In genomic region chr3:37814547-37814946, GRCh38 we compare ENCODE assay signal across 1 cellular context.
TF ChIP-seq lines count a peak whose summit lies in the region.

No MANE protein-coding gene starts in this region.

TF ChIP-seq in SK-N-SH treated with all-trans-retinoic acid at 6 μM for 48 hours, 23 proteins besides CTCF, POLR2A, EP300 and RAD21 (continued from another document):
- TF ChIP-seq, protein P1, sequence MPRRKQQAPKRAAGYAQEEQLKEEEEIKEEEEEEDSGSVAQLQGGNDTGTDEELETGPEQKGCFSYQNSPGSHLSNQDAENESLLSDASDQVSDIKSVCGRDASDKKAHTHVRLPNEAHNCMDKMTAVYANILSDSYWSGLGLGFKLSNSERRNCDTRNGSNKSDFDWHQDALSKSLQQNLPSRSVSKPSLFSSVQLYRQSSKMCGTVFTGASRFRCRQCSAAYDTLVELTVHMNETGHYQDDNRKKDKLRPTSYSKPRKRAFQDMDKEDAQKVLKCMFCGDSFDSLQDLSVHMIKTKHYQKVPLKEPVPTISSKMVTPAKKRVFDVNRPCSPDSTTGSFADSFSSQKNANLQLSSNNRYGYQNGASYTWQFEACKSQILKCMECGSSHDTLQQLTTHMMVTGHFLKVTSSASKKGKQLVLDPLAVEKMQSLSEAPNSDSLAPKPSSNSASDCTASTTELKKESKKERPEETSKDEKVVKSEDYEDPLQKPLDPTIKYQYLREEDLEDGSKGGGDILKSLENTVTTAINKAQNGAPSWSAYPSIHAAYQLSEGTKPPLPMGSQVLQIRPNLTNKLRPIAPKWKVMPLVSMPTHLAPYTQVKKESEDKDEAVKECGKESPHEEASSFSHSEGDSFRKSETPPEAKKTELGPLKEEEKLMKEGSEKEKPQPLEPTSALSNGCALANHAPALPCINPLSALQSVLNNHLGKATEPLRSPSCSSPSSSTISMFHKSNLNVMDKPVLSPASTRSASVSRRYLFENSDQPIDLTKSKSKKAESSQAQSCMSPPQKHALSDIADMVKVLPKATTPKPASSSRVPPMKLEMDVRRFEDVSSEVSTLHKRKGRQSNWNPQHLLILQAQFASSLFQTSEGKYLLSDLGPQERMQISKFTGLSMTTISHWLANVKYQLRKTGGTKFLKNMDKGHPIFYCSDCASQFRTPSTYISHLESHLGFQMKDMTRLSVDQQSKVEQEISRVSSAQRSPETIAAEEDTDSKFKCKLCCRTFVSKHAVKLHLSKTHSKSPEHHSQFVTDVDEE (CRISPR knock-in tag; IDR thresholded peaks at IDR 0.05) = no peak
- TF ChIP-seq RARB (CRISPR knock-in tag; IDR thresholded peaks at IDR 0.05) = no peak
